In the genomic region with DNA sequence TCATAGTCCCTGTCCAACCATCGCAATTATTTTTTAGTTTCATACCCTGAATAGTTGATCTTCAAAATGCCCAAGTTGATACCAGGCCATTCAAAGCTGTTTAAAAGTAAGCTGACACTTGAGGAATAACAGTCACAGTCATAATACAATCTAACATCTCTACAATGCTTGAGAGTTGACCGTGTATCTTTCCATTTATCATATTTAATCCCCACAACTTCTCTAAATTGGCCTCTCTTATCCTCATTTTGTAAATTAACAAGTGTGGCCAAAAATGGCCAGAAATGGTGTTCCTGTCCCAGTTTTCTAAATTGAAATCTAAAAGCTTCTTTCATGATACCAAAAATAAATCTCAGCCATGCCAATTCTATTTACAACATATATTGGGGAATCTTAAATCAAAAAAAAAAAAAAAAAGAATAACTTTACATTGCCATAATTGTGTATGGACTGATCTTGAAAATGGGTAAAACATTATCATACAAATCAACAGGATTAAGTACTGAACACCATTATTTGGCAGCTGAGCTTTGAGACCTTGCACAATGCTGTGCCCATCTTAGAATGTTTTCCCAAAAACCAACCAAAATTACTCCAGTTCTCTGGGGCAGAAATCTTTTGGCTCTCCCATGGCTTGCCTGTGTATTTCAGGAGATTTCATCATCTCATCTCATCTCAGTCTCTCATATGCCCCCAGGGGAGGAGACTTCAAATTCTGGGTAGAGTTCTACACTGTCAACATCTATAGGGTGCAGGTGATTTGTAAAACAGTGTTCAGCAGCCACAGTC, we compare ENCODE assay signal across 2 cellular contexts.
TF ChIP-seq lines count a peak whose summit lies in the region.

No MANE protein-coding gene starts in this region.

TF ChIP-seq in IMR-90, 13 proteins besides CTCF, POLR2A, EP300 and RAD21:
- TF ChIP-seq CEBPB (IDR thresholded peaks at IDR 0.05; ENCODE audit: low read depth, low read length), result peak; percentile 33; the same call in 1 of the 2 replicates
- TF ChIP-seq ELK1 (IDR thresholded peaks at IDR 0.05; ENCODE audit: borderline replicate concordance, low read depth, low read length), result no peak
TF ChIP-seq in IMR-90: peak in this region for 1.

TF ChIP-seq in K562, 482 proteins besides CTCF, POLR2A, EP300 and RAD21 (continues in another document):
- TF ChIP-seq ARID1B (IDR thresholded peaks at IDR 0.05) (peak; percentile 38; the same call in 1 of the 2 replicates), EHMT2 (IDR thresholded peaks at IDR 0.05) (peak; percentile 29; the same call in 1 of the 2 replicates), SRSF7 (optimal IDR thresholded peaks at IDR 0.05; ENCODE audit: low read depth, low read length) (no peak), SIX5 (IDR thresholded peaks at IDR 0.05; ENCODE audit: borderline replicate concordance in 1 of 2, insufficient read depth in 1 of 2, low read depth in 1 of 2, low read length in 2 of 2) (no peak), CEBPG (CRISPR knock-in tag; IDR thresholded peaks at IDR 0.05) (peak; percentile 93), CEBPG (tag; conservative IDR thresholded peaks at IDR 0.05 in 1 of 2, IDR thresholded peaks at IDR 0.05 in 1 of 2) (peak; percentile 97 to 100), ATF7 (IDR thresholded peaks at IDR 0.05) (peak; percentile 82), NR4A1 (CRISPR knock-in tag; IDR thresholded peaks at IDR 0.05) (no peak), NR4A1 (tag; IDR thresholded peaks at IDR 0.05) (0 out of 2 replicates have a peak, but pooled peaks have one; percentile 70), LARP7 (IDR thresholded peaks at IDR 0.05) (no peak), FOXJ2 (tag; IDR thresholded peaks at IDR 0.05) (peak; percentile 87; the same call in 1 of the 2 replicates), PBX2 (CRISPR knock-in tag; IDR thresholded peaks at IDR 0.05; ENCODE audit: low read depth) (no peak), PBX2 (tag; conservative IDR thresholded peaks at IDR 0.05; ENCODE audit: low read depth) (0 out of 2 replicates have a peak, but pooled peaks have one; percentile 9), CSDE1 (IDR thresholded peaks at IDR 0.05) (no peak), ZNF347 (CRISPR knock-in tag; IDR thresholded peaks at IDR 0.05; ENCODE audit: low read depth) (no peak), RCOR1 (IDR thresholded peaks at IDR 0.05; ENCODE audit: borderline replicate concordance in 1 of 2, low read depth in 2 of 2, low read length in 2 of 2) (peak in 1 of 2 experiments; percentile 81; a peak in 2 of 4 replicates), SFPQ (IDR thresholded peaks at IDR 0.05; ENCODE audit: low read depth, low read length) (no peak), GTF2A2 (tag; IDR thresholded peaks at IDR 0.05) (peak; percentile 51; the same call in 1 of the 2 replicates), ZNF778 (CRISPR knock-in tag; IDR thresholded peaks at IDR 0.05) (no peak), ZNF583 (CRISPR knock-in tag; IDR thresholded peaks at IDR 0.05) (peak; percentile 33; the same call in 1 of the 2 replicates), EWSR1 (IDR thresholded peaks at IDR 0.05; ENCODE audit: borderline replicate concordance, low read depth, partially characterized antibody) (no peak), SETDB1 (IDR thresholded peaks at IDR 0.05; ENCODE audit: low read length) (no peak), GTF3C2 (IDR thresholded peaks at IDR 0.05; ENCODE audit: borderline replicate concordance, extremely low read depth, insufficient read length) (no peak), PTBP1 (IDR thresholded peaks at IDR 0.05; ENCODE audit: low read depth, low read length) (no peak), EP400 (IDR thresholded peaks at IDR 0.05) (peak; percentile 64), LCOR (CRISPR knock-in tag; IDR thresholded peaks at IDR 0.05) (peak; percentile 47; the same call in 1 of the 2 replicates), SMARCA4 (IDR thresholded peaks at IDR 0.05) (peak; percentile 69), SOX6 (IDR thresholded peaks at IDR 0.05) (peak; percentile 64), ASH1L (IDR thresholded peaks at IDR 0.05; ENCODE audit: borderline replicate concordance, low read depth, partially characterized antibody) (no peak), SMARCA5 (IDR thresholded peaks at IDR 0.05) (no peak), MLX (CRISPR knock-in tag; conservative IDR thresholded peaks at IDR 0.05) (no peak), BRD9 (IDR thresholded peaks at IDR 0.05; ENCODE audit: low read depth, partially characterized antibody) (peak; percentile 87), MECOM (CRISPR knock-in tag; IDR thresholded peaks at IDR 0.05) (peak; percentile 76; the same call in 1 of the 2 replicates), SMAD3 (CRISPR knock-in tag; conservative IDR thresholded peaks at IDR 0.05) (peak; percentile 75), ZNF165 (CRISPR knock-in tag; IDR thresholded peaks at IDR 0.05; ENCODE audit: borderline replicate concordance) (no peak), MYC (IDR thresholded peaks at IDR 0.05; ENCODE audit: low read depth, low read length) (peak; percentile 84), MYC (CRISPR knock-in tag; IDR thresholded peaks at IDR 0.05; ENCODE audit: borderline replicate concordance, low read depth) (peak; percentile 72; the same call in 1 of the 2 replicates), MCM2 (IDR thresholded peaks at IDR 0.05; ENCODE audit: low read depth) (no peak), KAT7 (CRISPR knock-in tag; IDR thresholded peaks at IDR 0.05; ENCODE audit: borderline replicate concordance) (no peak), MAZ (CRISPR knock-in tag; conservative IDR thresholded peaks at IDR 0.05 in 1 of 2, IDR thresholded peaks at IDR 0.05 in 1 of 2) (peak; percentile 29 to 86; a peak in 3 of 4 replicates), KLF6 (CRISPR knock-in tag; IDR thresholded peaks at IDR 0.05; ENCODE audit: borderline replicate concordance) (peak; percentile 69; the same call in 1 of the 2 replicates), ZFP30 (CRISPR knock-in tag; IDR thresholded peaks at IDR 0.05; ENCODE audit: borderline replicate concordance) (no peak), MAFG (tag; conservative IDR thresholded peaks at IDR 0.05) (no peak), ZNF384 (IDR thresholded peaks at IDR 0.05; ENCODE audit: low read depth, low read length) (no peak), TEAD1 (CRISPR knock-in tag; IDR thresholded peaks at IDR 0.05) (0 out of 4 replicates have a peak, but pooled peaks of 1 of the 2 experiments have one; percentile 53), FOXA3 (CRISPR knock-in tag; conservative IDR thresholded peaks at IDR 0.05 in 1 of 2, IDR thresholded peaks at IDR 0.05 in 1 of 2) (peak in 1 of 2 experiments; percentile 4; a peak in 1 of 4 replicates), CREBBP (IDR thresholded peaks at IDR 0.05; ENCODE audit: low read depth, low read length) (no peak), ZNF444 (CRISPR knock-in tag; IDR thresholded peaks at IDR 0.05) (no peak), JUNB (CRISPR knock-in tag; conservative IDR thresholded peaks at IDR 0.05) (no peak)
- TF ChIP-seq, protein P1, sequence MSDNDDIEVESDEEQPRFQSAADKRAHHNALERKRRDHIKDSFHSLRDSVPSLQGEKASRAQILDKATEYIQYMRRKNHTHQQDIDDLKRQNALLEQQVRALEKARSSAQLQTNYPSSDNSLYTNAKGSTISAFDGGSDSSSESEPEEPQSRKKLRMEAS (CRISPR knock-in tag; IDR thresholded peaks at IDR 0.05), result no peak
- TF ChIP-seq, protein P2, sequence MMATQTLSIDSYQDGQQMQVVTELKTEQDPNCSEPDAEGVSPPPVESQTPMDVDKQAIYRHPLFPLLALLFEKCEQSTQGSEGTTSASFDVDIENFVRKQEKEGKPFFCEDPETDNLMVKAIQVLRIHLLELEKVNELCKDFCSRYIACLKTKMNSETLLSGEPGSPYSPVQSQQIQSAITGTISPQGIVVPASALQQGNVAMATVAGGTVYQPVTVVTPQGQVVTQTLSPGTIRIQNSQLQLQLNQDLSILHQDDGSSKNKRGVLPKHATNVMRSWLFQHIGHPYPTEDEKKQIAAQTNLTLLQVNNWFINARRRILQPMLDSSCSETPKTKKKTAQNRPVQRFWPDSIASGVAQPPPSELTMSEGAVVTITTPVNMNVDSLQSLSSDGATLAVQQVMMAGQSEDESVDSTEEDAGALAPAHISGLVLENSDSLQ (IDR thresholded peaks at IDR 0.05), result peak; percentile 29; the same call in 1 of the 2 replicates
- TF ChIP-seq, protein P3, sequence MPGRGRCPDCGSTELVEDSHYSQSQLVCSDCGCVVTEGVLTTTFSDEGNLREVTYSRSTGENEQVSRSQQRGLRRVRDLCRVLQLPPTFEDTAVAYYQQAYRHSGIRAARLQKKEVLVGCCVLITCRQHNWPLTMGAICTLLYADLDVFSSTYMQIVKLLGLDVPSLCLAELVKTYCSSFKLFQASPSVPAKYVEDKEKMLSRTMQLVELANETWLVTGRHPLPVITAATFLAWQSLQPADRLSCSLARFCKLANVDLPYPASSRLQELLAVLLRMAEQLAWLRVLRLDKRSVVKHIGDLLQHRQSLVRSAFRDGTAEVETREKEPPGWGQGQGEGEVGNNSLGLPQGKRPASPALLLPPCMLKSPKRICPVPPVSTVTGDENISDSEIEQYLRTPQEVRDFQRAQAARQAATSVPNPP (IDR thresholded peaks at IDR 0.05; ENCODE audit: borderline replicate concordance, insufficient read depth, insufficient read length), result no peak
- TF ChIP-seq, protein P4, sequence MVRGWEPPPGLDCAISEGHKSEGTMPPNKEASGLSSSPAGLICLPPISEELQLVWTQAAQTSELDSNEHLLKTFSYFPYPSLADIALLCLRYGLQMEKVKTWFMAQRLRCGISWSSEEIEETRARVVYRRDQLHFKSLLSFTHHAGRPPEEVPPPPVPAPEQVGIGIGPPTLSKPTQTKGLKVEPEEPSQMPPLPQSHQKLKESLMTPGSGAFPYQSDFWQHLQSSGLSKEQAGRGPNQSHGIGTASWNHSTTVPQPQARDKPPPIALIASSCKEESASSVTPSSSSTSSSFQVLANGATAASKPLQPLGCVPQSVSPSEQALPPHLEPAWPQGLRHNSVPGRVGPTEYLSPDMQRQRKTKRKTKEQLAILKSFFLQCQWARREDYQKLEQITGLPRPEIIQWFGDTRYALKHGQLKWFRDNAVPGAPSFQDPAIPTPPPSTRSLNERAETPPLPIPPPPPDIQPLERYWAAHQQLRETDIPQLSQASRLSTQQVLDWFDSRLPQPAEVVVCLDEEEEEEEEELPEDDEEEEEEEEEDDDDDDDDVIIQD (CRISPR knock-in tag; IDR thresholded peaks at IDR 0.05), result no peak
